Comparison of ENCODE assay signal across 24 cellular contexts in the genomic region with DNA sequence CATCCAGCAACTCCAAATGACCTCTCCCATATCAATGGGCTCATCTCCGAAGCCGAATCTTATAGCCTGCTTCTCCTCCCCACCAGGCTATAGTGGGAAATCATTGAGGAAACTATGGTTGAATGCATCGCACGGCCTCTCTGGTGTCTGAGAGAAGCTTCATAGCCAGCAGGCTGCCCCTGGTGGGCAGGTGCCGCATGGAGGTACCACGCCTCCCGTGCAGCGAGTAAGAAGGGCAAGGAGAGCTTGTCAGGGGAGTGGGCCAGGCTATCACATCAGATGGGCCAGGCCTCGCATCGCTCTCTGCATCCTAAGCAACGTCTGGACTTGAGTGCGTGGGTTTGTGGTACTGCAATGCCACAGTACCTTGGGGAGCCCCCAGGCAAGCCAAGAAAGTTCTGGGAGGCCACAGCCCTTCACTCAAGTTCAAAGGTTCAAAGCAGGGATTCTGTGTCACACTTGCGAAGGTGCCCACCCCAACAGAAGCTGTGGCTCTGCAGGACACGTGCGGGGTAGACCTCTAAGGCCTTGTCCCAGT. TPM values are rescaled to one million over a fixed set of nuclear protein-coding genes. Genes with fewer than 3 reads are reported as not detected.
"Had no signal": no experiment of that assay in that cellular context is flagged by ENCODE, and none has a peak within 500 bp of the region (broad histone marks: within the 10 kb centered on the region; RNA-seq: fewer than 3 reads in every experiment).

No MANE protein-coding gene starts in this region.

- H3K4me3 ChIP-seq: colonic mucosa, esophagus squamous epithelium, heart left ventricle, pancreas, psoas muscle, skin epidermis, thyroid gland had no signal

- DNase-seq: activated CD4-positive, alpha-beta T cell treated with anti-CD3 and anti-CD28 coated beads for 36 hours; activated CD4-positive, alpha-beta T cell treated with anti-CD3 and anti-CD28 coated beads, Interleukin-2, amount 50 U/mL, for 4 hours; activated CD8-positive, alpha-beta memory T cell treated with anti-CD3 and anti-CD28 coated beads for 24 hours; activated CD8-positive, alpha-beta memory T cell treated with anti-CD3 and anti-CD28 coated beads, Interleukin-2, amount 50 U/mL, for 48 hours; activated naive CD4-positive, alpha-beta T cell treated with Interleukin-2 at 50 U/mL for 16 hours; activated T-cell treated with anti-CD3 and anti-CD28 coated beads, Interleukin-2, amount 50 U/mL, for 48 hours; amygdala; colonic mucosa; esophagus squamous epithelium; islet precursor cell; left cardiac atrium; psoas muscle; right cardiac atrium; stimulated activated CD4-positive, alpha-beta T cell treated with anti-CD3 and anti-CD28 coated beads, Interleukin-1b, Interleukin-23, amount 100 ng/mL, for 48 hours; substantia nigra; thyroid gland had no signal

- H3K36me3 ChIP-seq: colonic mucosa, esophagus squamous epithelium, heart left ventricle, neutrophil, pancreas, thyroid gland had no signal

- H3K27me3 ChIP-seq: colonic mucosa had no signal

- H3K4me3 Mint-ChIP-seq: activated CD4-positive, alpha-beta T cell treated with anti-CD3 and anti-CD28 coated beads for 36 hours; nephron; stimulated activated naive CD8-positive, alpha-beta T cell treated with anti-CD3 and anti-CD28 coated beads, Interleukin-15, Interleukin-2, amounts not matched to agents 100 ng/mL and 50 ng/mL, for 24 hours had no signal

- H3K4me1 ChIP-seq: colonic mucosa, heart left ventricle, pancreas, psoas muscle had no signal

- H3K4me1 Mint-ChIP-seq: nephron had no signal

- H3K27ac ChIP-seq: colonic mucosa, esophagus squamous epithelium, heart left ventricle, neutrophil, pancreas, psoas muscle, skin epidermis, thyroid gland had no signal

- H3K9me3 ChIP-seq: colonic mucosa, esophagus squamous epithelium, heart left ventricle, neutrophil, pancreas, psoas muscle, thyroid gland had no signal

- H3K27ac Mint-ChIP-seq: activated CD4-positive, alpha-beta T cell treated with anti-CD3 and anti-CD28 coated beads for 36 hours; nephron; stimulated activated naive CD8-positive, alpha-beta T cell treated with anti-CD3 and anti-CD28 coated beads, Interleukin-15, Interleukin-2, amounts not matched to agents 100 ng/mL and 50 ng/mL, for 24 hours had no signal

- ATAC-seq: activated CD4-positive, alpha-beta T cell treated with anti-CD3 and anti-CD28 coated beads for 36 hours; heart left ventricle; left cardiac atrium; pancreas; psoas muscle; right cardiac atrium had no signal

- FAIRE-seq: bronchial epithelial cell, pancreas had no signal

- H3K9me3 Mint-ChIP-seq: stimulated activated naive CD8-positive, alpha-beta T cell treated with anti-CD3 and anti-CD28 coated beads, Interleukin-15, Interleukin-2, amounts not matched to agents 100 ng/mL and 50 ng/mL, for 24 hours had no signal

RNA-seq across cellular contexts. Expression of a gene that starts 8.6 kb away (rescaled TPM):
- total RNA-seq: bronchial epithelial cell, myocyte had no signal
